In the genomic region with DNA sequence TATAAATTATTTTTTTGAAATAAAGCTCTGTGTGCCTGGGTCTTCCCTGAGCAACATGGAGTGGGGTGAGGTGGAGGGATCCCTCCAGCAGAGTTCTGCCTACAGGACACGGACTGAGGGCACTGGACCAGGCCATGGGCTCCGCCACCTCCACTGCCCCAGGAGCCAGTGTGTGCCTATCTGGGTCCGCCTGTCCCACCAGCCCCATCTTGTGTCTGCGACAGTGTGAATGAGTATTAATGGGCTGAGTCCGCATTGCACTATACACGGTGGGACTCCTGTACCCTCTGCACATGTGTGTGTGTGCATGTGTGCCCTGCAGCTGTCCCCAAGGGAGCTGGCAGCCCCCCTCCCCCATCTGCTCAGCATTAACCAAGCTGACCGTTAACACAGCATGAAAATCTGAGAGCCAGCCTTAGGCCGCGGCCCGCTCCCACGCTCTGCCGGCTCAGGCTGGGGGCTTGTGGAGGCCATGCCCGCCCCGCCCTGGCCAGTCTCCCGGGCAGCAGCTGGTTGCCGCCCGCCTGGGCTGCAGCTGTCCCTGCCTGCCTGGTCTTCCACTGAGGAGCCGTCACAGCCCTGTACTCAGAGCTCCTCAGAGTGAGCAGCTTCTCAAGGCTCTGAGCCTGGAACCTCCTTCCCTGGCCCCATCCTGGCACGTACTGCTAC, we compare ENCODE assay signal across 15 cellular contexts. TPM values are rescaled to one million over a fixed set of nuclear protein-coding genes. Genes with fewer than 3 reads are reported as not detected.
DNase-seq lines count a peak whose midpoint lies in the region; ATAC-seq and TF ChIP-seq lines count a peak whose summit lies in the region.
"Had no signal": no experiment of that assay in that cellular context is flagged by ENCODE, and none has a peak within 500 bp of the region (broad histone marks: within the 10 kb centered on the region; RNA-seq: fewer than 3 reads in every experiment).

No MANE protein-coding gene starts in this region.

- no peak for ATAC-seq in GM19467 (IDR thresholded peaks at IDR 0.05; ENCODE audit: unreplicated experiment)
- ATAC-seq: naive thymus-derived CD8-positive, alpha-beta T cell; stimulated activated naive CD8-positive, alpha-beta T cell treated with anti-CD3 and anti-CD28 coated beads, Interleukin-15, amount 100 ng/mL, for 72 hours had no signal

- H3K4me1 Mint-ChIP-seq in neural progenitor cell: peaks cover 20% of the 10 kb centered on the region
- H3K4me1 Mint-ChIP-seq: stimulated activated naive CD8-positive, alpha-beta T cell treated with anti-CD3 and anti-CD28 coated beads, Interleukin-15, amount 100 ng/mL, for 72 hours had no signal

- H3K4me3 ChIP-seq in MG63 (no peak overlapping the region), foreskin fibroblast (ENCODE audit: low read depth in 1 of 2, low read length in 2 of 2) (no peak overlapping the region), neural progenitor cell (no peak overlapping the region)
- H3K4me3 ChIP-seq: coronary artery had no signal

- H3K9me3 ChIP-seq in MG63 (no peaks in the 10 kb centered on the region), neural progenitor cell (ENCODE audit: low read depth) (no peaks in the 10 kb centered on the region)

- DNase-seq in AG08396 (ENCODE audit: low spot score): peak; percentile 60
- DNase-seq in MG63: peak; percentile 96
- DNase-seq in foreskin fibroblast: peak; percentile 46 to 77
- DNase-seq in neural progenitor cell (ENCODE audit: low spot score): no peak
- no peak for DNase-seq in NCI-H774 (lab: John Stamatoyannopoulos, UW)
- no peak for DNase-seq in LoVo (ENCODE audit: low spot score)
- no peak for DNase-seq in T-helper 1 cell
- DNase-seq: activated naive CD4-positive, alpha-beta T cell treated with anti-CD3 and anti-CD28 coated beads for 36 hours; KBM-7; naive thymus-derived CD8-positive, alpha-beta T cell; NCI-H2171; stimulated activated naive CD8-positive, alpha-beta T cell treated with anti-CD3 and anti-CD28 coated beads, Interleukin-15, amount 100 ng/mL, for 72 hours had no signal

- no peak overlapping the region for H3K27ac ChIP-seq in neural progenitor cell
- H3K27ac ChIP-seq: coronary artery had no signal

- TF ChIP-seq CTCF in foreskin fibroblast (IDR thresholded peaks at IDR 0.05; ENCODE audit: low read depth, low read length) (no peak), neural progenitor cell (IDR thresholded peaks at IDR 0.05) (no peak)

- no peaks in the 10 kb centered on the region for H3K9me3 Mint-ChIP-seq in neural progenitor cell
- H3K9me3 Mint-ChIP-seq: activated naive CD4-positive, alpha-beta T cell treated with anti-CD3 and anti-CD28 coated beads for 36 hours; naive thymus-derived CD8-positive, alpha-beta T cell; stimulated activated naive CD8-positive, alpha-beta T cell treated with anti-CD3 and anti-CD28 coated beads, Interleukin-15, amount 100 ng/mL, for 72 hours had no signal

- no peak overlapping the region for H3K4me3 Mint-ChIP-seq in neural progenitor cell
- H3K4me3 Mint-ChIP-seq: activated naive CD4-positive, alpha-beta T cell treated with anti-CD3 and anti-CD28 coated beads for 36 hours; CD14-positive monocyte; naive thymus-derived CD8-positive, alpha-beta T cell; stimulated activated naive CD8-positive, alpha-beta T cell treated with anti-CD3 and anti-CD28 coated beads, Interleukin-15, amount 100 ng/mL, for 72 hours had no signal

- H3K27me3 Mint-ChIP-seq in neural progenitor cell (ENCODE audit: insufficient read depth, low read depth): peaks cover 14% of the 10 kb centered on the region

- peaks cover 21% of the 10 kb centered on the region for H3K4me1 ChIP-seq in neural progenitor cell

- H3K36me3 Mint-ChIP-seq in neural progenitor cell: no peaks in the 10 kb centered on the region
- H3K36me3 Mint-ChIP-seq: CD14-positive monocyte; naive thymus-derived CD8-positive, alpha-beta T cell had no signal

- H3K9ac ChIP-seq in neural progenitor cell: no peak overlapping the region

- no peak overlapping the region for H3K4me2 ChIP-seq in neural progenitor cell

- H3F3A ChIP-seq in neural progenitor cell (ENCODE audit: low read depth): no peaks in the 10 kb centered on the region

- no peak overlapping the region for H2AFZ ChIP-seq in neural progenitor cell (replicated peaks)

- peak overlapping the region; percentile 90 for H3K27ac Mint-ChIP-seq in neural progenitor cell
- H3K27ac Mint-ChIP-seq: activated naive CD4-positive, alpha-beta T cell treated with anti-CD3 and anti-CD28 coated beads for 36 hours had no signal

- H3K27me3 ChIP-seq in MG63 (no peaks in the 10 kb centered on the region), neural progenitor cell (no peaks in the 10 kb centered on the region)

- H4K20me1 ChIP-seq in neural progenitor cell (ENCODE audit: low read depth): no peaks in the 10 kb centered on the region

- H3K79me2 ChIP-seq in neural progenitor cell (ENCODE audit: low read depth): no peaks in the 10 kb centered on the region

- H3K36me3 ChIP-seq in MG63 (peaks cover 42% of the 10 kb centered on the region), neural progenitor cell (no peaks in the 10 kb centered on the region)

RNA-seq across cellular contexts. Expression of a gene that starts 11.5 kb away (rescaled TPM):
- total RNA-seq in MG63 (2014; rRNA removed; shearing (Covaris generic); ENCODE audit: low replicate concordance): 51.3 and 96.6 TPM in 2 replicates
- 8.2 and 41.3 TPM in 2 replicates for total RNA-seq in neural progenitor cell (ENCODE audit: low replicate concordance)

RNA-seq across cellular contexts. Expression of a gene that starts 35.3 kb away (rescaled TPM):
- 30.9 and 43.8 TPM in 2 replicates for total RNA-seq in MG63 (2014; rRNA removed; shearing (Covaris generic); ENCODE audit: low replicate concordance)
- 61.3 and 114 TPM in 2 replicates for total RNA-seq in neural progenitor cell (ENCODE audit: low replicate concordance)

Comparison
In these comparisons a context has a peak if more than half of its experiments do, and no peak if none do; other contexts are left out.
1. DNase-seq: peak in AG08396 (single experiment), MG63 (single experiment) and foreskin fibroblast (2 of 2); none in neural progenitor cell (single experiment), NCI-H774 (single experiment), LoVo (single experiment) and T-helper 1 cell (0 of 5).